In the genomic region with DNA sequence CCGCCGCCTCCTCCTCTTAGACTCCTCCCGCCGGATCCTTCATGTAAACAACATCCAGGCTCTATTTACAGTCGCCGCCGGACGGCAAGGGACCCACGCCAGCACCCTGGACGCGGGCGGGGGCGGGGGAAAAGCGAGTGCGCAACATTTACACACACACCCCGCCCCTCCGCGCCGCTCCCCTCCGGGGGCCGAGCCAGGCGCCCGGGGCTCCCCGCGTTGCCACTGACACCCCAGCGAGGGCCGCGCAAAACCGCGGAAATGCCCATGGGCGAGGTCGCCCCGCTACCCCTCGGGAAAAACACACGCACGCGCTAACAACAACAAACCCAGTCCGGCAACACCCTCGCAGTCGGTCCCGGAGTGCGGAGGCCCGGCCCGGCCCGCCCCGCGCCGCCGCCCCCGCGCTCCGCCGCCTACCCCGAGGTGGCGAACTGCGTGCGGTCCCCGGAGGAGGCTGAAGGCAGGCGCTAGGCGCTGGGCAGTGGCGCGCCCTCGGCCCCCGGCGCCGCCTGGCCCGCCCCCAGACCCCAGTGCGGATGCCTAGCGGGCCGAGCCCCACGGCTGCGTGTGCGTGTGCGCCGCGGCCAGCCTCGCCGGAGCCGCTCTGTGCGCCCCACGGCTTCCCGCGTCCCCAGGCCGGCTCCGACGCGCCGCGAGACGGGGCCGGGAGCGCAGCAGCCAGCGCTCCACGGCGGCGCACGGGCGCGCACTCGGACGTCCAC, we compare ENCODE assay signal across 8 cellular contexts.
DNase-seq lines count a peak whose midpoint lies in the region; ATAC-seq, FAIRE-seq and TF ChIP-seq lines count a peak whose summit lies in the region.

No MANE protein-coding gene starts in this region.

- H3K9ac ChIP-seq in Karpas-422 (ENCODE audit: low read length) = peak overlapping the region; percentile 56
- peak overlapping the region; percentile 88 for H3K9ac ChIP-seq in astrocyte (ENCODE audit: low read length)
- peak overlapping the region; percentile 68 for H3K9ac ChIP-seq in rectal smooth muscle tissue (ENCODE audit: low read length)

- H3K27me3 ChIP-seq in CD8-positive, alpha-beta T cell (ENCODE audit: insufficient read depth, low read length) = no peaks in the 10 kb centered on the region
- H3K27me3 ChIP-seq in Karpas-422 (ENCODE audit: low read length) (no peaks in the 10 kb centered on the region), astrocyte (ENCODE audit: insufficient read depth, low read length) (peaks cover 4% of the 10 kb centered on the region), hepatocyte (peaks cover 10% of the 10 kb centered on the region), rectal smooth muscle tissue (ENCODE audit: control insufficient read depth, insufficient read depth, low read length) (no peaks in the 10 kb centered on the region), vagina (no peaks in the 10 kb centered on the region)

- peaks cover 47% of the 10 kb centered on the region for H3K4me1 ChIP-seq in CD8-positive, alpha-beta T cell (ENCODE audit: insufficient read depth, low read length)
- H3K4me1 ChIP-seq in Karpas-422 (ENCODE audit: low read length) = peaks cover 15% of the 10 kb centered on the region
- no peaks in the 10 kb centered on the region for H3K4me1 ChIP-seq in astrocyte (ENCODE audit: insufficient read depth, low read length)
- H3K4me1 ChIP-seq in hepatocyte (ENCODE audit: insufficient read depth) = peaks cover 9% of the 10 kb centered on the region
- no peaks in the 10 kb centered on the region for H3K4me1 ChIP-seq in rectal smooth muscle tissue (ENCODE audit: control insufficient read depth, insufficient read depth, low read length)
- H3K4me1 ChIP-seq in vagina = peaks cover 52% of the 10 kb centered on the region

- H3K9me3 Mint-ChIP-seq in CD8-positive, alpha-beta T cell = no peaks in the 10 kb centered on the region
- H3K9me3 Mint-ChIP-seq in astrocyte (ENCODE audit: unreplicated experiment) = no peaks in the 10 kb centered on the region

- H3K4me3 Mint-ChIP-seq in CD8-positive, alpha-beta T cell = peak overlapping the region; percentile 96
- peak overlapping the region; percentile 87 for H3K4me3 Mint-ChIP-seq in astrocyte (ENCODE audit: unreplicated experiment)

- ATAC-seq in CD8-positive, alpha-beta T cell = peak; percentile 63
- peak; percentile 36 for ATAC-seq in GM21423 (IDR thresholded peaks at IDR 0.05; ENCODE audit: unreplicated experiment)

- H3K27ac ChIP-seq in CD8-positive, alpha-beta T cell (ENCODE audit: low read depth, low read length) = peak overlapping the region; percentile 92
- H3K27ac ChIP-seq in Karpas-422 (ENCODE audit: low read length) (no peak overlapping the region), astrocyte (ENCODE audit: low read depth, low read length) (no peak overlapping the region), hepatocyte (peak overlapping the region; percentile 91), rectal smooth muscle tissue (ENCODE audit: low read depth, low read length) (peak overlapping the region; percentile 99), vagina (peak overlapping the region; percentile 98)

- CTCF ChIA-PET in CD8-positive, alpha-beta T cell (lab: Charles Lee) = interaction anchor here (1.1 to 5.9 kb wide), 2 partner anchors 8 to 101 kb away, joined by 3 to 118 read pairs; no protein-coding TSS in a partner anchor

- POLR2A ChIA-PET in CD8-positive, alpha-beta T cell (lab: Charles Lee) = interaction anchor here (0.7 to 3.8 kb wide), 7 partner anchors 7 to 203 kb away, joined by 3 to 22 read pairs (median 3); a partner anchor contains a TSS

- TF ChIP-seq POLR2A in vagina (IDR thresholded peaks at IDR 0.05) = peak in 1 of 2 donors; percentile 89

- no peaks in the 10 kb centered on the region for H3K79me2 ChIP-seq in Karpas-422 (ENCODE audit: low read length)
- H3K79me2 ChIP-seq in astrocyte (ENCODE audit: insufficient read depth, low read length) = no peaks in the 10 kb centered on the region
- H3K79me2 ChIP-seq in hepatocyte = peaks cover 7% of the 10 kb centered on the region

- H3K27me3 Mint-ChIP-seq in CD8-positive, alpha-beta T cell (ENCODE audit: low read depth) = no peaks in the 10 kb centered on the region
- H3K27me3 Mint-ChIP-seq in astrocyte (ENCODE audit: low read depth, unreplicated experiment) = no peaks in the 10 kb centered on the region

- H2AFZ ChIP-seq in Karpas-422 (ENCODE audit: low read length) (peak overlapping the region; percentile 50; the same call in 1 of the 2 replicates), astrocyte (ENCODE audit: low read depth, low read length) (peak overlapping the region; percentile 86), hepatocyte (peak overlapping the region; percentile 84)

- H3K4me2 ChIP-seq in Karpas-422 (ENCODE audit: low read depth, low read length, poor library complexity, severe bottlenecking) (peak overlapping the region; percentile 60), astrocyte (ENCODE audit: low read length) (peak overlapping the region; percentile 94), hepatocyte (peak overlapping the region; percentile 85)

- H3K36me3 ChIP-seq in CD8-positive, alpha-beta T cell (ENCODE audit: insufficient read depth, low read length) = no peaks in the 10 kb centered on the region
- H3K36me3 ChIP-seq in Karpas-422 (ENCODE audit: insufficient read depth, low read length) = no peaks in the 10 kb centered on the region
- H3K36me3 ChIP-seq in astrocyte (ENCODE audit: insufficient read depth, low read length) = no peaks in the 10 kb centered on the region
- no peaks in the 10 kb centered on the region for H3K36me3 ChIP-seq in hepatocyte (replicated peaks; ENCODE audit: insufficient read depth, low read depth)
- no peaks in the 10 kb centered on the region for H3K36me3 ChIP-seq in rectal smooth muscle tissue (ENCODE audit: control insufficient read depth, insufficient read depth, low read length)
- no peaks in the 10 kb centered on the region for H3K36me3 ChIP-seq in vagina

- H4K20me1 ChIP-seq in Karpas-422 (ENCODE audit: insufficient read depth, low read depth, low read length) = no peaks in the 10 kb centered on the region
- no peaks in the 10 kb centered on the region for H4K20me1 ChIP-seq in astrocyte (ENCODE audit: insufficient read depth, low read length)
- peaks cover 2% of the 10 kb centered on the region for H4K20me1 ChIP-seq in hepatocyte (ENCODE audit: insufficient read depth, poor library complexity, severe bottlenecking)

- H3K9me2 ChIP-seq in Karpas-422 (replicated peaks; ENCODE audit: insufficient read depth, low read length) (no peaks in the 10 kb centered on the region), hepatocyte (replicated peaks; ENCODE audit: insufficient read depth) (no peaks in the 10 kb centered on the region)

- no peak for FAIRE-seq in astrocyte (lab: Jason Lieb, UNC)

- no peak for TF ChIP-seq CTCF in CD8-positive, alpha-beta T cell (IDR thresholded peaks at IDR 0.05)
- TF ChIP-seq CTCF in astrocyte (IDR thresholded peaks at IDR 0.05; ENCODE audit: insufficient read depth, low read depth, low read length) = no peak
- TF ChIP-seq CTCF in hepatocyte (IDR thresholded peaks at IDR 0.05; ENCODE audit: poor library complexity) = no peak
- TF ChIP-seq CTCF in vagina (IDR thresholded peaks at IDR 0.05) = no peak

- H3K4me1 Mint-ChIP-seq in CD8-positive, alpha-beta T cell (ENCODE audit: low read depth) = peaks cover 65% of the 10 kb centered on the region
- peaks cover 18% of the 10 kb centered on the region for H3K4me1 Mint-ChIP-seq in astrocyte (ENCODE audit: low read depth, unreplicated experiment)

- 5% methylated on average over 4 of the region's 101 CpGs for WGBS in hepatocyte (ENCODE audit: low lambda C conversion rate, missing lambda C conversion rate)

- peaks cover 20% of the 10 kb centered on the region for H3K36me3 Mint-ChIP-seq in CD8-positive, alpha-beta T cell
- no peaks in the 10 kb centered on the region for H3K36me3 Mint-ChIP-seq in astrocyte (ENCODE audit: low read depth, unreplicated experiment)

- no peaks in the 10 kb centered on the region for H3K9me3 ChIP-seq in CD8-positive, alpha-beta T cell (ENCODE audit: low read length)
- H3K9me3 ChIP-seq in Karpas-422 (ENCODE audit: low read length) (no peaks in the 10 kb centered on the region), astrocyte (ENCODE audit: insufficient read depth, low read depth, low read length) (no peaks in the 10 kb centered on the region), hepatocyte (ENCODE audit: low read depth) (no peaks in the 10 kb centered on the region), vagina (no peaks in the 10 kb centered on the region)

- peak overlapping the region; percentile 97 for H3K27ac Mint-ChIP-seq in CD8-positive, alpha-beta T cell
- H3K27ac Mint-ChIP-seq in astrocyte (ENCODE audit: unreplicated experiment) = no peak overlapping the region

- DNase-seq in CD8-positive, alpha-beta T cell = peak; percentile 66 to 88 (median 78)
- DNase-seq in Karpas-422 (no peak), T1000 (lab: John Stamatoyannopoulos, UW) (peak; percentile 40), astrocyte (ENCODE audit: low read depth) (peak; percentile 18), hepatocyte (ENCODE audit: low spot score) (peak; percentile 79), vagina (ENCODE audit: extremely low spot score in 2 of 2) (peak in 1 of 2 donors; percentile 96)

- H3K4me3 ChIP-seq in CD8-positive, alpha-beta T cell (ENCODE audit: low read depth, low read length) = peak overlapping the region; percentile 67
- peak overlapping the region; percentile 60 for H3K4me3 ChIP-seq in Karpas-422 (ENCODE audit: low read length)
- H3K4me3 ChIP-seq in astrocyte (ENCODE audit: insufficient read depth, low read depth, low read length) = peak overlapping the region; percentile 83
- H3K4me3 ChIP-seq in hepatocyte = peak overlapping the region; percentile 98
- H3K4me3 ChIP-seq in rectal smooth muscle tissue (ENCODE audit: low read length) = peak overlapping the region; percentile 87
- H3K4me3 ChIP-seq in vagina = peak overlapping the region; percentile 70 to 99

- intact Hi-C loops in CD8-positive, alpha-beta T cell (cut with DNase I, micrococcal nuclease) = loop anchor here (1.0 to 10.0 kb wide), 12 partner anchors 100 to 1868 kb away; a partner anchor contains a TSS
- intact Hi-C loops in vagina (cut with DNase I) = loop anchor here (2.0 kb wide), 1 partner anchor 64 kb away; no protein-coding TSS in a partner anchor

Comparison
In these comparisons a context has a peak if more than half of its experiments do, and no peak if none do; other contexts are left out.
1. H3K27ac ChIP-seq: peak in CD8-positive, alpha-beta T cell (single experiment), hepatocyte (single experiment), rectal smooth muscle tissue (single experiment) and vagina (single experiment); none in Karpas-422 (single experiment) and astrocyte (single experiment).
2. Peak in every context shown above with its lines, with median percentiles within 50 percentile points of each other: H3K4me3 ChIP-seq, H2AFZ ChIP-seq, H3K4me2 ChIP-seq and H3K9ac ChIP-seq.